ENCODE assay signal across 13 cellular contexts in genomic region chr14:92500491-92500941, GRCh38. TPM values are rescaled to one million over a fixed set of nuclear protein-coding genes. Genes with fewer than 3 reads are reported as not detected.
DNase-seq lines count a peak whose midpoint lies in the region; ATAC-seq and TF ChIP-seq lines count a peak whose summit lies in the region.
"Had no signal": no experiment of that assay in that cellular context is flagged by ENCODE, and none has a peak within 500 bp of the region (broad histone marks: within the 10 kb centered on the region; RNA-seq: fewer than 3 reads in every experiment).

No MANE protein-coding gene starts in this region.

- no peaks in the 10 kb centered on the region for H3K36me3 ChIP-seq in right atrium auricular region
- no peaks in the 10 kb centered on the region for H3K36me3 ChIP-seq in ectodermal cell (ENCODE audit: control insufficient read depth, insufficient read depth, low read length)
- H3K36me3 ChIP-seq in vagina: no peaks in the 10 kb centered on the region

- 45 to 53% methylated on average over 6 of the region's 6 CpGs for WGBS in ectodermal cell, 2 experiments

- TF ChIP-seq CTCF in right atrium auricular region (IDR thresholded peaks at IDR 0.05) (no peak), vagina (IDR thresholded peaks at IDR 0.05) (no peak)

- H3K4me3 ChIP-seq in right atrium auricular region (no peak overlapping the region), ectodermal cell (ENCODE audit: insufficient read depth, low read depth, low read length) (no peak overlapping the region), vagina (no peak overlapping the region)

- H3K4me1 ChIP-seq in right atrium auricular region (peaks cover 0 to 17% of the 10 kb centered on the region in 2 donors), ectodermal cell (ENCODE audit: control insufficient read depth, insufficient read depth, low read length) (peaks cover 7% of the 10 kb centered on the region), vagina (peaks cover 8% of the 10 kb centered on the region)

- H3K27me3 ChIP-seq in right atrium auricular region (no peaks in the 10 kb centered on the region), ectodermal cell (ENCODE audit: control insufficient read depth, insufficient read depth, low read length, poor library complexity, severe bottlenecking) (no peaks in the 10 kb centered on the region), vagina (no peaks in the 10 kb centered on the region)

- intact Hi-C loops in Right ventricle myocardium inferior (cut with DNase I): no loop called here
- intact Hi-C loops in vagina (cut with DNase I): no loop called here

- no peaks in the 10 kb centered on the region for H3K9me3 ChIP-seq in right atrium auricular region
- no peaks in the 10 kb centered on the region for H3K9me3 ChIP-seq in ectodermal cell (ENCODE audit: control insufficient read depth, low read length)
- H3K9me3 ChIP-seq in vagina: no peaks in the 10 kb centered on the region
- H3K9me3 ChIP-seq: SK-N-SH had no signal

- no peak overlapping the region for H3K27ac ChIP-seq in right atrium auricular region
- H3K27ac ChIP-seq in ectodermal cell (ENCODE audit: insufficient read depth, low read depth, low read length, poor library complexity, severe bottlenecking): peak overlapping the region; percentile 32
- peak overlapping the region; percentile 29 for H3K27ac ChIP-seq in vagina

- DNase-seq in Right ventricle myocardium inferior (ENCODE audit: missing footprints): no peak
- no peak for DNase-seq in right atrium auricular region (ENCODE audit: low spot score)
- DNase-seq in midbrain (lab: John Stamatoyannopoulos, UW): peak; percentile 60
- DNase-seq in vagina (ENCODE audit: extremely low spot score in 2 of 2): peak in 1 of 2 donors; percentile 79
- no peak for DNase-seq in glomerular visceral epithelial cell (ENCODE audit: extremely low spot score)
- DNase-seq: activated naive CD8-positive, alpha-beta T cell treated with anti-CD3 and anti-CD28 coated beads for 36 hours; dermis blood vessel endothelial cell; NCI-H1092 treated with DMSO at 0.1 percent for 48 hours; nephron progenitor cell; SK-N-SH had no signal

- TF ChIP-seq POLR2A in vagina (IDR thresholded peaks at IDR 0.05): no peak

- ATAC-seq in Right ventricle myocardium inferior (peak; percentile 85), GM19351 (IDR thresholded peaks at IDR 0.05; ENCODE audit: unreplicated experiment) (no peak), GM18868 (IDR thresholded peaks at IDR 0.05; ENCODE audit: unreplicated experiment) (no peak)

RNA-seq across cellular contexts. Expression of gene RIN3, which starts 13.1 kb away (rescaled TPM):
- 13.0 TPM for total RNA-seq in Right ventricle myocardium inferior
- total RNA-seq in right atrium auricular region: 10 to 100 TPM in 1 of 2 donors, 1 to 10 TPM in 1; 6.6 to 11.8 TPM
- polyA plus RNA-seq in ectodermal cell (2013, experiment 1 of 4): 1.2 TPM
- 1.7 TPM for polyA plus RNA-seq in ectodermal cell (2013, experiment 2 of 4)
- polyA plus RNA-seq in ectodermal cell (2013, experiment 3 of 4): 2.1 TPM
- polyA plus RNA-seq in ectodermal cell (2013, experiment 4 of 4): 2.1 TPM
- total RNA-seq in vagina: 22.6 TPM

Comparison
In these comparisons a context has a peak if more than half of its experiments do, and no peak if none do; other contexts are left out.
1. H3K27ac ChIP-seq: peak in ectodermal cell (single experiment) and vagina (single experiment); none in right atrium auricular region (0 of 2).